8 cellular contexts compared by ENCODE assay signal in genomic region chrX:54639346-54640102, GRCh38.
DNase-seq lines count a peak whose midpoint lies in the region; ATAC-seq and TF ChIP-seq lines count a peak whose summit lies in the region.

No MANE protein-coding gene starts in this region.

- H3K36me3 ChIP-seq in mucosa of descending colon (ENCODE audit: low read depth): no peaks in the 10 kb centered on the region

- intact Hi-C loops in mucosa of descending colon (cut with DNase I, micrococcal nuclease): no loop called here

- DNase-seq in DMS153 treated with DMSO at 0.1 percent for 48 hours (lab: John Stamatoyannopoulos, UW; ENCODE audit: unreplicated experiment): peak; percentile 80
- DNase-seq in OCI-M1 (lab: John Stamatoyannopoulos, UW): peak; percentile 96
- DNase-seq in activated T-cell treated with anti-CD3 and anti-CD28 coated beads for 48 hours (ENCODE audit: low read depth): peak; percentile 84
- peak; percentile 66 for DNase-seq in epithelial cell of prostate (ENCODE audit: low read depth, low spot score)
- peak; percentile 92 to 96 (median 94) for DNase-seq in mucosa of descending colon
- peak; percentile 69 to 80 for DNase-seq in stimulated activated CD8-positive, alpha-beta memory T cell treated with anti-CD3 and anti-CD28 coated beads, Interleukin-4, amount 100 ng/mL, for 1 hour (ENCODE audit: low read depth in 2 of 2, low spot score in 1 of 2)

- H3K27ac ChIP-seq in epithelial cell of prostate: peak overlapping the region; percentile 87

- no peak for TF ChIP-seq CTCF in mucosa of descending colon (IDR thresholded peaks at IDR 0.05)

- no peaks in the 10 kb centered on the region for H3K9me3 ChIP-seq in mucosa of descending colon

- H3K4me3 ChIP-seq in mucosa of descending colon: peak overlapping the region; percentile 19

- TF ChIP-seq EP300 in Ishikawa (IDR thresholded peaks at IDR 0.05; ENCODE audit: borderline replicate concordance): no peak

- ATAC-seq in GM21619 (IDR thresholded peaks at IDR 0.05; ENCODE audit: unreplicated experiment) (peak; percentile 90), mucosa of descending colon (peak; percentile 95)

- TF ChIP-seq RAD21 in Ishikawa (IDR thresholded peaks at IDR 0.05; ENCODE audit: low read depth): peak; percentile 59

- peaks cover 3% of the 10 kb centered on the region for H3K4me1 ChIP-seq in mucosa of descending colon (ENCODE audit: low read depth)

TF ChIP-seq in Ishikawa, 13 proteins besides CTCF, POLR2A, EP300 and RAD21:
- TF ChIP-seq TEAD4 (IDR thresholded peaks at IDR 0.05): no peak
- no peak for TF ChIP-seq EGR1 (IDR thresholded peaks at IDR 0.05)
- TF ChIP-seq CREB1 (IDR thresholded peaks at IDR 0.05; ENCODE audit: low read depth): no peak
- no peak for TF ChIP-seq TAF1 (IDR thresholded peaks at IDR 0.05; ENCODE audit: low read depth)
- TF ChIP-seq YY1 (IDR thresholded peaks at IDR 0.05; ENCODE audit: low read depth): 0 out of 2 replicates have a peak, but pooled peaks have one; percentile 26
- no peak for TF ChIP-seq ZBTB7A (IDR thresholded peaks at IDR 0.05; ENCODE audit: low read depth)
- TF ChIP-seq CEBPB (IDR thresholded peaks at IDR 0.05): peak; percentile 90
- TF ChIP-seq FOXM1 (IDR thresholded peaks at IDR 0.05; ENCODE audit: borderline replicate concordance, low read depth): no peak
- TF ChIP-seq REST (IDR thresholded peaks at IDR 0.05; ENCODE audit: low read depth): no peak; the same call in 1 of the 2 replicates
- peak; percentile 48; the same call in 1 of the 2 replicates for TF ChIP-seq MAX (IDR thresholded peaks at IDR 0.05)
- 0 out of 2 replicates have a peak, but pooled peaks have one; percentile 23 for TF ChIP-seq TCF12 (IDR thresholded peaks at IDR 0.05; ENCODE audit: low read depth)
- no peak for TF ChIP-seq NFIC (IDR thresholded peaks at IDR 0.05)
- TF ChIP-seq, protein P1, sequence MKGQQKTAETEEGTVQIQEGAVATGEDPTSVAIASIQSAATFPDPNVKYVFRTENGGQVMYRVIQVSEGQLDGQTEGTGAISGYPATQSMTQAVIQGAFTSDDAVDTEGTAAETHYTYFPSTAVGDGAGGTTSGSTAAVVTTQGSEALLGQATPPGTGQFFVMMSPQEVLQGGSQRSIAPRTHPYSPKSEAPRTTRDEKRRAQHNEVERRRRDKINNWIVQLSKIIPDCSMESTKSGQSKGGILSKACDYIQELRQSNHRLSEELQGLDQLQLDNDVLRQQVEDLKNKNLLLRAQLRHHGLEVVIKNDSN (IDR thresholded peaks at IDR 0.05): no peak

Comparison
In these comparisons a context has a peak if more than half of its experiments do, and no peak if none do; other contexts are left out.
1. Peak in every context shown above with its lines: DNase-seq, ATAC-seq, H3K4me3 ChIP-seq and H3K27ac ChIP-seq.